Comparison of ENCODE assay signal across 8 cellular contexts in the genomic region with DNA sequence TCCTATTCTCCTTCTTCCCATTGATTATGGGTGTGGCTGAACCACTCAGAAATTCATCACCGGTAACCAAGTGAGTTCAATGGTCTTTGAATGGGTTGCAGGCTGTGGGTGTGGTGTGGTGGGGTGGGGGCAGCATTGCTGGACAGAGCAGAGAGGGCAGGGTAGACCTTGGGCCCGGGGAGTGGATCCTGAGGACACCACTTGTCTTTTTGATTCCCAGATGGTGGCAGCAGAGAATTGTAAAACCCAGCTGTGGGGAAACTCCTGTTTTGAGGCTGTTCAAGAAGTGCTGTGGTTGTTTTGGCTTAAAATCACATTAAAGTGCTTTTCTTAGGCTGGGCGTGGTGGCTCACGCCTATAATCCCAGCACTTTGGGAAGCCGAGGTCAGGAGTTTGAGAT. TPM values are rescaled to one million over a fixed set of nuclear protein-coding genes. Genes with fewer than 3 reads are reported as not detected.
DNase-seq lines count a peak whose midpoint lies in the region; ATAC-seq and TF ChIP-seq lines count a peak whose summit lies in the region.

No MANE protein-coding gene starts in this region.

- peak; percentile 79 for DNase-seq in AG20443 (ENCODE audit: low spot score)
- peak; percentile 50 for DNase-seq in GM23338 (ENCODE audit: low spot score)
- peak; percentile 72 for DNase-seq in activated CD4-positive, alpha-beta T cell treated with anti-CD3 and anti-CD28 coated beads, Interleukin-2, amount 10 ng/mL, durations not matched to agents 24 days and 14 days
- DNase-seq in hepatic stellate cell (ENCODE audit: low spot score) = peak; percentile 29
- peak; percentile 45 for DNase-seq in testis

- no peaks in the 10 kb centered on the region for H3K9me3 ChIP-seq in testis

- intact Hi-C loops in activated CD4-positive, alpha-beta T cell treated with anti-CD3 and anti-CD28 coated beads, Interleukin-2, amount 10 ng/mL, durations not matched to agents 24 days and 14 days (cut with micrococcal nuclease) = loop anchor here (1.0 to 2.0 kb wide), 2 partner anchors 241 to 699 kb away; no protein-coding TSS in a partner anchor
- intact Hi-C loops in testis (cut with DNase I; ENCODE audit: low total_unique reads) = loop anchor here (10.0 kb wide), 1 partner anchor 243 kb away; no protein-coding TSS in a partner anchor

- no peak overlapping the region for H3K27ac Mint-ChIP-seq in GM23338
- H3K27ac Mint-ChIP-seq in activated CD4-positive, alpha-beta T cell treated with anti-CD3 and anti-CD28 coated beads, Interleukin-2, amount 10 ng/mL, durations not matched to agents 24 days and 14 days = no peak overlapping the region

- TF ChIP-seq POLR2A in testis (IDR thresholded peaks at IDR 0.05) = no peak

- no peak overlapping the region for H3K4me3 Mint-ChIP-seq in GM23338
- no peak overlapping the region for H3K4me3 Mint-ChIP-seq in activated CD4-positive, alpha-beta T cell treated with anti-CD3 and anti-CD28 coated beads, Interleukin-2, amount 10 ng/mL, durations not matched to agents 24 days and 14 days

- no peaks in the 10 kb centered on the region for H3K9me2 ChIP-seq in GM23338 (ENCODE audit: insufficient read depth)

- no peaks in the 10 kb centered on the region for H3K27me3 Mint-ChIP-seq in GM23338 (ENCODE audit: insufficient read depth, low read depth, poor library complexity)
- peaks cover 9% of the 10 kb centered on the region for H3K27me3 Mint-ChIP-seq in activated CD4-positive, alpha-beta T cell treated with anti-CD3 and anti-CD28 coated beads, Interleukin-2, amount 10 ng/mL, durations not matched to agents 24 days and 14 days

- no peaks in the 10 kb centered on the region for H4K20me1 ChIP-seq in GM23338 (replicated peaks; ENCODE audit: insufficient read depth)

- H3K36me3 ChIP-seq in GM23338 (ENCODE audit: insufficient read depth) (no peaks in the 10 kb centered on the region), testis (ENCODE audit: low read depth, missing control alignments) (no peaks in the 10 kb centered on the region)

- H2AFZ ChIP-seq in GM23338 = no peak overlapping the region; the same call in 1 of the 2 replicates

- ATAC-seq in GM23338 (peak; percentile 90), GM21786 (IDR thresholded peaks at IDR 0.05; ENCODE audit: unreplicated experiment) (no peak), GM19455 (IDR thresholded peaks at IDR 0.05; ENCODE audit: unreplicated experiment) (no peak), HG02938 (IDR thresholded peaks at IDR 0.05; ENCODE audit: unreplicated experiment) (no peak)

- H3K4me1 Mint-ChIP-seq in GM23338 = peaks cover 4% of the 10 kb centered on the region; the same call in 1 of the 3 replicates
- H3K4me1 Mint-ChIP-seq in activated CD4-positive, alpha-beta T cell treated with anti-CD3 and anti-CD28 coated beads, Interleukin-2, amount 10 ng/mL, durations not matched to agents 24 days and 14 days = no peaks in the 10 kb centered on the region

- H3K4me3 ChIP-seq in GM23338 (no peak overlapping the region), testis (no peak overlapping the region)

- no peaks in the 10 kb centered on the region for H3K27me3 ChIP-seq in GM23338 (ENCODE audit: insufficient read depth)
- no peaks in the 10 kb centered on the region for H3K27me3 ChIP-seq in testis

- H3K4me2 ChIP-seq in GM23338 = no peak overlapping the region

- H3K4me1 ChIP-seq in GM23338 (ENCODE audit: insufficient read depth) = no peaks in the 10 kb centered on the region
- H3K4me1 ChIP-seq in testis = no peaks in the 10 kb centered on the region

- peak; percentile 46 to 67 for TF ChIP-seq CTCF in GM23338 (conservative IDR thresholded peaks at IDR 0.05; ENCODE audit: low read depth in 2 of 2)
- TF ChIP-seq CTCF in testis (IDR thresholded peaks at IDR 0.05) = peak in 1 of 3 experiments; percentile 8

- H3K79me2 ChIP-seq in GM23338 (replicated peaks; ENCODE audit: insufficient read depth) = no peaks in the 10 kb centered on the region

- no peaks in the 10 kb centered on the region for H3F3A ChIP-seq in GM23338 (replicated peaks; ENCODE audit: low read depth)

- WGBS in testis, 2 donors = 62 to 82% methylated on average over 5 of the region's 5 CpGs

- H3K27ac ChIP-seq in GM23338 (ENCODE audit: low read depth) (no peak overlapping the region), testis (no peak overlapping the region)

- H3K9me3 Mint-ChIP-seq in GM23338 = no peaks in the 10 kb centered on the region
- no peaks in the 10 kb centered on the region for H3K9me3 Mint-ChIP-seq in activated CD4-positive, alpha-beta T cell treated with anti-CD3 and anti-CD28 coated beads, Interleukin-2, amount 10 ng/mL, durations not matched to agents 24 days and 14 days

- H3K36me3 Mint-ChIP-seq in GM23338 (ENCODE audit: low read depth) = no peaks in the 10 kb centered on the region
- no peaks in the 10 kb centered on the region for H3K36me3 Mint-ChIP-seq in activated CD4-positive, alpha-beta T cell treated with anti-CD3 and anti-CD28 coated beads, Interleukin-2, amount 10 ng/mL, durations not matched to agents 24 days and 14 days (ENCODE audit: low read depth)

TF ChIP-seq in GM23338, 12 proteins besides CTCF, POLR2A, EP300 and RAD21 (continues in another document):
- no peak for TF ChIP-seq EZH2 (IDR thresholded peaks at IDR 0.05; ENCODE audit: low read depth, unreplicated experiment)
- no peak for TF ChIP-seq ZNF114 (CRISPR knock-in tag; IDR thresholded peaks at IDR 0.05)
- TF ChIP-seq CREB1 (CRISPR knock-in tag; IDR thresholded peaks at IDR 0.05; ENCODE audit: low read depth) = no peak
- no peak for TF ChIP-seq ZNF462 (CRISPR knock-in tag; IDR thresholded peaks at IDR 0.05)

RNA-seq across cellular contexts. Expression of gene RGCC, which starts 45.8 kb away (rescaled TPM):
- 0.66 TPM in 1 of 2 replicates, not detected in the other for total RNA-seq in GM23338 (2014; rRNA removed; shearing (Covaris generic))
- polyA plus RNA-seq in GM23338 (2016; fragmentation: Nextera tagmentation; extraction: Ambion mirVana) (0.65 and 0.78 TPM in 2 replicates), testis (ENCODE audit: insufficient read depth, low read depth, low replicate concordance) (64.2 TPM)
- 113 and 117 TPM in 2 replicates for total RNA-seq in activated CD4-positive, alpha-beta T cell treated with anti-CD3 and anti-CD28 coated beads, Interleukin-2, amount 10 ng/mL, durations not matched to agents 24 days and 14 days
- total RNA-seq in testis = 10 to 100 TPM; 15.1 to 26.5 TPM

Comparison
In these comparisons a context has a peak if more than half of its experiments do, and no peak if none do; other contexts are left out.
1. DNase-seq: peak in every context shown above with its lines; median percentile 79 in AG20443; 72 in activated CD4-positive, alpha-beta T cell treated with anti-CD3 and anti-CD28 coated beads, Interleukin-2, amount 10 ng/mL, durations not matched to agents 24 days and 14 days; 50 in GM23338; 45 in testis; 29 in hepatic stellate cell.